25 cellular contexts compared by ENCODE assay signal in the genomic region with DNA sequence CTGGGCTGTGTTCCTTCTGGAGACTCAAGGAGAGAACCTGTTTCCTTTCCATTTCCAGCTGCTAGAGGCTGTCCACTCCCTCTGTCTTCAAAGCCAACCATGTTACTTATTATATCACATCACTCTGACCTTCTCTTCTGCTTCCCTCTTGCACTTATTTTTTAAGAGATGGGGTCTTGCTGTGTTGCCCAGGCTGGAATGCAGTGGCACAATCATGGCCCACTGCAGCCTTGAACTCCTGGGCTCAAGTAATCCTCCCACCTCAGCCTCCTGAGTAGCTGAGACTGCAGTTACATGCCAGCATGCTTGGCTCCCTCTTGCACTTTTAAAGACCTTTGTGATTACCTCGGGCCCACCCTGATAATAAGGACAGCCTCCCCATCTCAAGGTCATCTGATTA.
DNase-seq lines count a peak whose midpoint lies in the region; ATAC-seq and TF ChIP-seq lines count a peak whose summit lies in the region.
"Had no signal": no experiment of that assay in that cellular context is flagged by ENCODE, and none has a peak within 500 bp of the region (broad histone marks: within the 10 kb centered on the region; RNA-seq: fewer than 3 reads in every experiment).

No MANE protein-coding gene starts in this region.

- H2AK5ac ChIP-seq in neuronal stem cell (ENCODE audit: low read depth, low read length), result no peak overlapping the region

- H3K18ac ChIP-seq in neuronal stem cell (ENCODE audit: low read length), result no peak overlapping the region

- TF ChIP-seq CTCF in WTC11 (IDR thresholded peaks at IDR 0.05) (no peak), esophagus muscularis mucosa (IDR thresholded peaks at IDR 0.05) (no peak), upper lobe of left lung (IDR thresholded peaks at IDR 0.05) (no peak)

- H3K36me3 ChIP-seq in esophagus muscularis mucosa, result no peaks in the 10 kb centered on the region
- H3K36me3 ChIP-seq in neuronal stem cell (replicated peaks in 1 of 2; ENCODE audit: control insufficient read depth in 2 of 2, insufficient read depth in 2 of 2, low read length in 2 of 2), result no peaks in the 10 kb centered on the region
- H3K36me3 ChIP-seq in upper lobe of left lung, result no peaks in the 10 kb centered on the region
- H3K36me3 ChIP-seq: BE2C, BLaER1 had no signal

- H3K27ac ChIP-seq in esophagus muscularis mucosa (replicated peaks in 1 of 4) (no peak overlapping the region), neuronal stem cell (replicated peaks; ENCODE audit: low read length) (no peak overlapping the region), upper lobe of left lung (no peak overlapping the region)
- H3K27ac ChIP-seq: BLaER1 had no signal

- ATAC-seq in stimulated activated naive CD8-positive, alpha-beta T cell treated with anti-CD3 and anti-CD28 coated beads, Interleukin-15, Interleukin-2, amounts not matched to agents 100 U/mL and 50 U/mL, for 24 hours, result no peak
- ATAC-seq in WTC11, result no peak
- ATAC-seq in upper lobe of left lung (ENCODE audit: low FRiP score in 2 of 2), result no peak

- no peaks in the 10 kb centered on the region for H3K36me3 Mint-ChIP-seq in stimulated activated naive CD8-positive, alpha-beta T cell treated with anti-CD3 and anti-CD28 coated beads, Interleukin-15, Interleukin-2, amounts not matched to agents 100 ng/mL and 50 ng/mL, for 24 hours (ENCODE audit: low read depth)
- H3K36me3 Mint-ChIP-seq in WTC11, result no peaks in the 10 kb centered on the region
- H3K36me3 Mint-ChIP-seq: CD14-positive monocyte; CD4-positive, alpha-beta memory T cell; CD4-positive, CD25-positive, alpha-beta regulatory T cell; CD8-positive, alpha-beta memory T cell had no signal

- no peak overlapping the region for H3K14ac ChIP-seq in neuronal stem cell (ENCODE audit: low read length)

- H3K4ac ChIP-seq in neuronal stem cell (ENCODE audit: low read length), result no peak overlapping the region

- no peak overlapping the region for H2BK15ac ChIP-seq in neuronal stem cell (ENCODE audit: low read length)

- H3K27me3 ChIP-seq in esophagus muscularis mucosa (peaks cover 0 to 12% (median 0%) of the 10 kb centered on the region in 4 donors), neuronal stem cell (ENCODE audit: control insufficient read depth in 3 of 3, insufficient read depth in 3 of 3, low read depth in 1 of 3, low read length in 3 of 3) (no peaks in the 10 kb centered on the region), upper lobe of left lung (no peaks in the 10 kb centered on the region)
- H3K27me3 ChIP-seq: BE2C, BLaER1 had no signal

- no peak overlapping the region for H3K9ac ChIP-seq in neuronal stem cell (ENCODE audit: low read depth, low read length, poor library complexity)
- H3K9ac ChIP-seq: BLaER1 had no signal

- H3K4me2 ChIP-seq in neuronal stem cell (ENCODE audit: insufficient read depth, low read length, poor library complexity, severe bottlenecking), result no peak overlapping the region
- H3K4me2 ChIP-seq: BLaER1 had no signal

- intact Hi-C loops in esophagus muscularis mucosa (cut with DNase I), result no loop called here

- H3K4me1 ChIP-seq in esophagus muscularis mucosa (no peaks in the 10 kb centered on the region), neuronal stem cell (ENCODE audit: control insufficient read depth in 2 of 2, insufficient read depth in 1 of 2, low read depth in 1 of 2, low read length in 2 of 2) (peaks cover 0 to 3% of the 10 kb centered on the region in 2 donors), upper lobe of left lung (no peaks in the 10 kb centered on the region)
- H3K4me1 ChIP-seq: BE2C, BLaER1 had no signal

- no peak for TF ChIP-seq POLR2A in esophagus muscularis mucosa (IDR thresholded peaks at IDR 0.05; ENCODE audit: low read depth)
- TF ChIP-seq POLR2A in upper lobe of left lung (IDR thresholded peaks at IDR 0.05), result no peak

- peaks cover 15% of the 10 kb centered on the region for H3K27me3 Mint-ChIP-seq in stimulated activated naive CD8-positive, alpha-beta T cell treated with anti-CD3 and anti-CD28 coated beads, Interleukin-15, Interleukin-2, amounts not matched to agents 100 ng/mL and 50 ng/mL, for 24 hours
- peaks cover 6% of the 10 kb centered on the region for H3K27me3 Mint-ChIP-seq in WTC11 (ENCODE audit: low read depth)

- CTCF ChIA-PET in WTC11 (lab: Charles Lee), result no interaction called here

- no peak for TF ChIP-seq EP300 in esophagus muscularis mucosa (IDR thresholded peaks at IDR 0.05)
- no peak for TF ChIP-seq EP300 in upper lobe of left lung (IDR thresholded peaks at IDR 0.05)

- no peak for DNase-seq in stimulated activated naive CD8-positive, alpha-beta T cell treated with anti-CD3 and anti-CD28 coated beads, Interleukin-15, Interleukin-2, amounts not matched to agents 100 U/mL and 50 U/mL, for 24 hours
- DNase-seq in WTC11 (ENCODE audit: low spot score) (no peak), esophagus muscularis mucosa (ENCODE audit: extremely low spot score) (peak; percentile 39), neuronal stem cell (ENCODE audit: low spot score) (no peak), NCI-H146 (lab: John Stamatoyannopoulos, UW) (no peak), upper lobe of left lung (no peak)
- DNase-seq: 8988T; ACHN; BE2C; C1 segment of cervical spinal cord; CD4-positive, alpha-beta memory T cell; CD4-positive, CD25-positive, alpha-beta regulatory T cell; CD8-positive, alpha-beta memory T cell; COR-L47; DMS 273 treated with DMSO at 0.1 percent for 48 hours; DMS153; DMS53; DMS79; DND-41; EL; GDM1 had no signal

- H3K27ac Mint-ChIP-seq in stimulated activated naive CD8-positive, alpha-beta T cell treated with anti-CD3 and anti-CD28 coated beads, Interleukin-15, Interleukin-2, amounts not matched to agents 100 ng/mL and 50 ng/mL, for 24 hours, result peak overlapping the region; percentile 10
- no peak overlapping the region for H3K27ac Mint-ChIP-seq in WTC11
- H3K27ac Mint-ChIP-seq: CD14-positive monocyte; CD4-positive, alpha-beta memory T cell; CD4-positive, CD25-positive, alpha-beta regulatory T cell had no signal

- H3K4me3 Mint-ChIP-seq in stimulated activated naive CD8-positive, alpha-beta T cell treated with anti-CD3 and anti-CD28 coated beads, Interleukin-15, Interleukin-2, amounts not matched to agents 100 ng/mL and 50 ng/mL, for 24 hours, result no peak overlapping the region
- H3K4me3 Mint-ChIP-seq in WTC11, result no peak overlapping the region
- H3K4me3 Mint-ChIP-seq: CD14-positive monocyte; CD4-positive, alpha-beta memory T cell; CD4-positive, CD25-positive, alpha-beta regulatory T cell; CD8-positive, alpha-beta memory T cell had no signal

- H3K79me1 ChIP-seq in neuronal stem cell (ENCODE audit: low read depth, low read length), result no peaks in the 10 kb centered on the region

- H4K8ac ChIP-seq in neuronal stem cell (ENCODE audit: low read depth, low read length), result no peak overlapping the region

- H2BK12ac ChIP-seq in neuronal stem cell (ENCODE audit: low read length), result no peak overlapping the region

- no peak overlapping the region for H2BK120ac ChIP-seq in neuronal stem cell (ENCODE audit: low read depth, low read length)

- H3K4me3 ChIP-seq in esophagus muscularis mucosa (no peak overlapping the region), neuronal stem cell (ENCODE audit: low read length in 2 of 2) (no peak overlapping the region), upper lobe of left lung (no peak overlapping the region)
- H3K4me3 ChIP-seq: BLaER1, GM12878 had no signal

- 90% methylated on average over 1 of the region's 1 CpG for WGBS in esophagus muscularis mucosa
- WGBS in neuronal stem cell (ENCODE audit: extremely low coverage in 2 of 2, insufficient read length in 2 of 2, insufficient replicate concordance in 1 of 2), 2 donors, result no CpG with 5 or more reads among the region's 1 CpG
- 83% methylated on average over 1 of the region's 1 CpG for WGBS in upper lobe of left lung, 2 donors

- no peaks in the 10 kb centered on the region for H3K4me1 Mint-ChIP-seq in stimulated activated naive CD8-positive, alpha-beta T cell treated with anti-CD3 and anti-CD28 coated beads, Interleukin-15, Interleukin-2, amounts not matched to agents 100 ng/mL and 50 ng/mL, for 24 hours (ENCODE audit: low read depth)
- H3K4me1 Mint-ChIP-seq in WTC11, result peaks cover 16% of the 10 kb centered on the region
- H3K4me1 Mint-ChIP-seq: CD4-positive, alpha-beta memory T cell; CD4-positive, CD25-positive, alpha-beta regulatory T cell; CD8-positive, alpha-beta memory T cell had no signal

- no peaks in the 10 kb centered on the region for H3K9me3 ChIP-seq in esophagus muscularis mucosa
- H3K9me3 ChIP-seq in neuronal stem cell (replicated peaks in 1 of 2; ENCODE audit: control insufficient read depth in 2 of 2, insufficient read depth in 1 of 2, low read depth in 1 of 2, low read length in 2 of 2), result no peaks in the 10 kb centered on the region
- no peaks in the 10 kb centered on the region for H3K9me3 ChIP-seq in upper lobe of left lung
- H3K9me3 ChIP-seq: BE2C, BLaER1 had no signal

- POLR2A ChIA-PET in WTC11 (lab: Charles Lee), result no interaction called here

- H2BK5ac ChIP-seq in neuronal stem cell (ENCODE audit: low read length), result no peak overlapping the region

- no peak overlapping the region for H4K91ac ChIP-seq in neuronal stem cell (ENCODE audit: low read depth, low read length, poor library complexity)

- no peak overlapping the region for H3K23ac ChIP-seq in neuronal stem cell (ENCODE audit: low read depth, low read length, poor library complexity)

- no peaks in the 10 kb centered on the region for H3K9me3 Mint-ChIP-seq in stimulated activated naive CD8-positive, alpha-beta T cell treated with anti-CD3 and anti-CD28 coated beads, Interleukin-15, Interleukin-2, amounts not matched to agents 100 ng/mL and 50 ng/mL, for 24 hours
- no peaks in the 10 kb centered on the region for H3K9me3 Mint-ChIP-seq in WTC11
- H3K9me3 Mint-ChIP-seq: CD4-positive, alpha-beta memory T cell; CD8-positive, alpha-beta memory T cell had no signal

- H2AFZ ChIP-seq in neuronal stem cell (ENCODE audit: low read length), result no peak overlapping the region

TF ChIP-seq in WTC11, 78 proteins besides CTCF, POLR2A, EP300 and RAD21:
- TF ChIP-seq ZNF121 (CRISPR knock-in tag; IDR thresholded peaks at IDR 0.05), result peak; percentile 51
- no peak for TF ChIP-seq SMAD3 (CRISPR knock-in tag; IDR thresholded peaks at IDR 0.05; ENCODE audit: borderline replicate concordance)
- no peak for TF ChIP-seq CREM (CRISPR knock-in tag; IDR thresholded peaks at IDR 0.05)
